Comparison of ENCODE assay signal across 8 cellular contexts in genomic region chr5:59174248-59174844, GRCh38.
DNase-seq lines count a peak whose midpoint lies in the region; ATAC-seq and TF ChIP-seq lines count a peak whose summit lies in the region.

No MANE protein-coding gene starts in this region.

- no peak overlapping the region for H3K4me3 ChIP-seq in cardiac muscle cell
- no peak overlapping the region for H3K4me3 ChIP-seq in retinal pigment epithelial cell (ENCODE audit: low read length)

- no peaks in the 10 kb centered on the region for H3K4me1 ChIP-seq in cardiac muscle cell (ENCODE audit: low read depth)

- no peaks in the 10 kb centered on the region for H3K36me3 ChIP-seq in cardiac muscle cell

- no peak overlapping the region for H3K27ac ChIP-seq in 22Rv1
- H3K27ac ChIP-seq in cardiac muscle cell = no peak overlapping the region

- no peaks in the 10 kb centered on the region for H3K27me3 ChIP-seq in cardiac muscle cell

- H3K36me3 Mint-ChIP-seq in activated naive CD4-positive, alpha-beta T cell treated with anti-CD3 and anti-CD28 coated beads, Interleukin-2, amount 50 U/mL, for 72 hours = no peaks in the 10 kb centered on the region

- DNase-seq in Daoy (ENCODE audit: low read depth) (peak; percentile 57), NCI-H69 (lab: John Stamatoyannopoulos, UW) (peak; percentile 75), cardiac muscle cell (ENCODE audit: low read depth in 1 of 2, low spot score in 1 of 2) (peak; percentile 70 to 90), retinal pigment epithelial cell (ENCODE audit: low read depth) (peak; percentile 52), cortex of kidney (lab: John Stamatoyannopoulos, UW) (no peak)
- DNase-seq in activated naive CD4-positive, alpha-beta T cell treated with anti-CD3 and anti-CD28 coated beads, Interleukin-2, amount 50 U/mL, for 72 hours (ENCODE audit: low spot score in 2 of 2) = peak in 1 of 2 donors; percentile 30

- ATAC-seq in HG02885 (IDR thresholded peaks at IDR 0.05; ENCODE audit: poor library complexity, unreplicated experiment) = peak; percentile 50
- ATAC-seq in activated naive CD4-positive, alpha-beta T cell treated with anti-CD3 and anti-CD28 coated beads, Interleukin-2, amount 50 U/mL, for 72 hours = peak; percentile 77 to 82

- H3K9me3 Mint-ChIP-seq in activated naive CD4-positive, alpha-beta T cell treated with anti-CD3 and anti-CD28 coated beads, Interleukin-2, amount 50 U/mL, for 72 hours = peaks cover 0 to 6% of the 10 kb centered on the region in 2 donors

- TF ChIP-seq CTCF in 22Rv1 (IDR thresholded peaks at IDR 0.05) (peak; percentile 92), cardiac muscle cell (IDR thresholded peaks at IDR 0.05; ENCODE audit: low read depth, low read length) (peak; percentile 93), retinal pigment epithelial cell (conservative IDR thresholded peaks at IDR 0.05; ENCODE audit: low read depth, low read length) (peak; percentile 97)

- no peak overlapping the region for H3K27ac Mint-ChIP-seq in activated naive CD4-positive, alpha-beta T cell treated with anti-CD3 and anti-CD28 coated beads, Interleukin-2, amount 50 U/mL, for 72 hours

- no peaks in the 10 kb centered on the region for H3K9me3 ChIP-seq in cardiac muscle cell (ENCODE audit: low read depth)
